In the genomic region with DNA sequence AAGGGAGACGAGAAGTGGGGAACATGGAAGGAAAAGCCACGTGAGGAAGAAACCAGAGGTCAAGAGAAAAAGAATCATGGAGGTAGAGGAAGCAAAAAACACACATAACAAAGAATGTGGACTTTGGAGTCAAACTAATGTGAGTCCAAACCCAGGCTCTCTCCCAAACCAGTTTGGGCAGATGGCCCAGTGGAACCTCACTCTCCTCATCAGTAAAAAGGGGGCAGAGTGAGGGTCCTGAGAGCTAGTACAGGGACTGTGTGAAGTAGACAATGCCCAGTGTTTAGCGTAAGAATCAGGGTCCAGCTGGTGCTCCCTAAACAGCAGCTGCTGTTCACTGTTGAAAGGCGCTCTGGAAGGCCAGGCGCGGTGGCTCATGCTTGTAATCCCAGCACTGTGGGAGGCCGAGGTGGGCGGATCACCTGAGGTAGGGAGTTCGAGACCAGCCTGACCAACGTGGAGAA, we compare ENCODE assay signal across 16 cellular contexts. TPM values are rescaled to one million over a fixed set of nuclear protein-coding genes. Genes with fewer than 3 reads are reported as not detected.
"Had no signal": no experiment of that assay in that cellular context is flagged by ENCODE, and none has a peak within 500 bp of the region (broad histone marks: within the 10 kb centered on the region; RNA-seq: fewer than 3 reads in every experiment).

No MANE protein-coding gene starts in this region.

RNA-seq across cellular contexts. Expression of gene ORM2, which starts 1.3 kb away (rescaled TPM):
- total RNA-seq: dermis blood vessel endothelial cell, esophagus squamous epithelium, heart right ventricle, left ventricle myocardium inferior, mononuclear cell, natural killer cell, osteoblast, psoas muscle, renal cortical epithelial cell, right cardiac atrium, temporal lobe, thyroid gland, urinary bladder had no signal
- polyA plus RNA-seq: keratinocyte, neural cell had no signal

RNA-seq across cellular contexts. Expression of gene ORM1, which starts 5.5 kb away (rescaled TPM):
- total RNA-seq: cardiac septum, dermis blood vessel endothelial cell, left ventricle myocardium inferior, mononuclear cell, osteoblast, renal cortical epithelial cell, temporal lobe, thyroid gland had no signal
- polyA plus RNA-seq: keratinocyte, neural cell had no signal
